Comparison of ENCODE assay signal across 8 cellular contexts in the genomic region with DNA sequence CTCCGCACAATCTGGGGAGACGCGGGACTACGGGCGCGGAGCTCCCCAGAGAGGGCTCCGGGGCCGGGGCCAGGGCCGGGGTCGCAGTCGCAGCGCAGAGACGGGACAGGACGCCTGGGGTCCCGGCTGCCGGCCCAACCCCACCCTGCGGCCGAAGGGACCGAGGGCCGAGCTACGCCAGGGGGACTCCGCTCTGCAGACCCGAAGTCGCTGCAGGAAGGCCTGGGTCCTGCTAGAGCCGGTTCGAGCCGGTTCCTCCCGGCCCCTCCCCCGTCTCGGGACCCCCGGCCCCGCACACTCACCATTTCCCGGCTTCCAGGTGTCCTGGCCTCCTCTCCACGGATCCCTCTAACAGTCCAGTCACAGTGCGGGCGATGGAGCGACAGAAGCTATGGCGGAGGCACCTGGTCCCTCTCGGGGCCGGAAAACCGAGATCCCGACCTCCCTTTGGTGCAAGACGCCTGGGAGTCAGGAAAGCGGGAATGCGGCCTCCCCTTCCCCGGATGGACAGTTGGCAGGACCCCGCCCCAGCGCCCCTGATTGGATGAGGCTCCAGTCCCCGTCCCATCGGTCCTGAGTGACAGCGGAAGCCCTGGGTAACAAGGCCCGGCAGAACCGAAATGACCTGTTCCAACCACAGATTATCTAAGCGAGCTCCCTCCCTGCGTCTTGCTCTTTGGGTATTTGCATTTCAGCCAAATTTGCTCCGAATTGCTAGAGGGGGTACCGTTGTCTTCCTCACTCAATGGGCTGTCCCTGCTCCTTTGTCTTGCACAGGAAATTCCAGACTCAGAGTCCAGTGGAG. TPM values are rescaled to one million over a fixed set of nuclear protein-coding genes. Genes with fewer than 3 reads are reported as not detected.
DNase-seq lines count a peak whose midpoint lies in the region; TF ChIP-seq lines count a peak whose summit lies in the region.

A gene (minus strand): TSS at position 481 of the 805 bp plus-strand sequence. CDS start 176 bp downstream, at position 305.

- H4K20me1 ChIP-seq in mammary epithelial cell (ENCODE audit: insufficient read depth, low read length) = no peaks in the 10 kb centered on the region

- TF ChIP-seq CTCF in mammary epithelial cell (conservative IDR thresholded peaks at IDR 0.05 in 1 of 2, IDR thresholded peaks at IDR 0.05 in 1 of 2; ENCODE audit: extremely low read depth in 1 of 2, insufficient read depth in 1 of 2, low read depth in 1 of 2, low read length in 2 of 2) = no peak

- dilution Hi-C loops in mammary epithelial cell (cut with HindIII; ENCODE audit: low sequenced_read_pairs) = no loop called here

- CTCF ChIA-PET in CD4-positive, alpha-beta memory T cell (lab: Charles Lee; ENCODE audit: partially characterized antibody) = interaction anchor here (0.8 to 1.1 kb wide), 3 partner anchors 15 to 274 kb away, joined by 3 to 6 read pairs (median 4); no protein-coding TSS in a partner anchor
- CTCF ChIA-PET in mammary epithelial cell (lab: Charles Lee; ENCODE audit: low non-redundant PET) = no interaction called here

- no peaks in the 10 kb centered on the region for H3K9me3 ChIP-seq in CD4-positive, alpha-beta memory T cell (ENCODE audit: control insufficient read depth in 1 of 2, low read length in 2 of 2)
- H3K9me3 ChIP-seq in mammary epithelial cell (replicated peaks; ENCODE audit: insufficient read depth, low read length) = peaks cover 6% of the 10 kb centered on the region
- H3K9me3 ChIP-seq in iPS-18a (ENCODE audit: control insufficient read depth, low read depth, low read length) = no peaks in the 10 kb centered on the region

- H2AFZ ChIP-seq in mammary epithelial cell (ENCODE audit: low read depth, low read length) = peak within 1 kb of the TSS; percentile 92

- H3K9ac ChIP-seq in mammary epithelial cell (ENCODE audit: insufficient read depth, low read length) (no peak within 1 kb of the TSS), iPS-18a (ENCODE audit: low read length) (peak within 1 kb of the TSS; percentile 96)

- no peaks in the 10 kb centered on the region for H3K36me3 ChIP-seq in CD4-positive, alpha-beta memory T cell (ENCODE audit: insufficient read depth, low read length)
- H3K36me3 ChIP-seq in mammary epithelial cell (ENCODE audit: insufficient read depth, low read length) (no peaks in the 10 kb centered on the region), iPS-18a (ENCODE audit: control insufficient read depth, low read depth, low read length) (peaks cover 9% of the 10 kb centered on the region)

- peaks cover 15% of the 10 kb centered on the region for H3K79me2 ChIP-seq in mammary epithelial cell (ENCODE audit: insufficient read depth, low read length)

- intact Hi-C loops in CD4-positive, alpha-beta memory T cell (cut with micrococcal nuclease) = no loop called here
- intact Hi-C loops in mammary epithelial cell (cut with micrococcal nuclease) = no loop called here

- WGBS in mammary epithelial cell (ENCODE audit: low coverage, missing lambda C conversion rate) = 0% methylated on average over 9 of the region's 57 CpGs

- BruUV-seq in mammary epithelial cell (replicated peaks; lab: Mats Ljungman, UMichigan) = TSS peak; percentile 61

- peaks cover 0 to 3% of the 10 kb centered on the region in 2 donors for H3K36me3 Mint-ChIP-seq in CD4-positive, alpha-beta memory T cell

- no peaks in the 10 kb centered on the region for H3K9me3 Mint-ChIP-seq in CD4-positive, alpha-beta memory T cell

- peaks cover 4 to 23% (median 9%) of the 10 kb centered on the region in 4 donors for H3K4me1 Mint-ChIP-seq in CD4-positive, alpha-beta memory T cell

- H3K27ac ChIP-seq in CD4-positive, alpha-beta memory T cell (ENCODE audit: low read depth, low read length) = peak within 1 kb of the TSS; percentile 56
- H3K27ac ChIP-seq in mammary epithelial cell (ENCODE audit: insufficient read depth, low read depth, low read length) = no peak within 1 kb of the TSS
- H3K27ac ChIP-seq in iPS-18a (ENCODE audit: low read length) = peak within 1 kb of the TSS; percentile 93

- H3K4me3 ChIP-seq in CD4-positive, alpha-beta memory T cell (ENCODE audit: low read length in 2 of 2) = peak within 1 kb of the TSS; percentile 44 to 61
- H3K4me3 ChIP-seq in mammary epithelial cell (replicated peaks in 1 of 3; ENCODE audit: insufficient read depth in 1 of 3, low read depth in 2 of 3, low read length in 3 of 3) (peak within 1 kb of the TSS; percentile 64 to 84 (median 71)), iPS-18a (ENCODE audit: low read length) (peak within 1 kb of the TSS; percentile 94)

- POLR2A ChIA-PET in CD4-positive, alpha-beta memory T cell (lab: Charles Lee; ENCODE audit: partially characterized antibody) = interaction anchor here (0.9 to 1.1 kb wide), 4 partner anchors 11 to 177 kb away, joined by 3 to 7 read pairs (median 3); a partner anchor contains a TSS

- H3K27ac Mint-ChIP-seq in CD4-positive, alpha-beta memory T cell = peak within 1 kb of the TSS in 6 of 7 donors; percentile 22 to 90 (median 62)

- DNase-seq in CD4-positive, alpha-beta memory T cell = peak in 2 of 5 donors; percentile 6 to 11
- DNase-seq in GM19240 (ENCODE audit: insufficient read length, low spot score) (peak; percentile 53), KG1 (lab: John Stamatoyannopoulos, UW) (peak; percentile 43), SHP77 (lab: John Stamatoyannopoulos, UW) (peak; percentile 90 to 94), mammary epithelial cell (peak; percentile 82), renal cortical epithelial cell (ENCODE audit: low read depth) (peak; percentile 74), NK-92 (lab: John Stamatoyannopoulos, UW; ENCODE audit: unreplicated experiment) (no peak)

- H3K4me2 ChIP-seq in mammary epithelial cell (ENCODE audit: insufficient read depth, low read depth, low read length) = peak within 1 kb of the TSS; percentile 83

- H3K27me3 Mint-ChIP-seq in CD4-positive, alpha-beta memory T cell = peaks cover 3 to 7% of the 10 kb centered on the region in 2 donors

- peak within 1 kb of the TSS; percentile 83 to 89 (median 85) for H3K4me3 Mint-ChIP-seq in CD4-positive, alpha-beta memory T cell

- H3K27me3 ChIP-seq in CD4-positive, alpha-beta memory T cell (ENCODE audit: insufficient read depth, low read length) = no peaks in the 10 kb centered on the region
- H3K27me3 ChIP-seq in mammary epithelial cell (ENCODE audit: insufficient read depth, low read length) = no peaks in the 10 kb centered on the region
- H3K27me3 ChIP-seq in iPS-18a (ENCODE audit: control insufficient read depth, insufficient read depth, low read length) = no peaks in the 10 kb centered on the region

- H3K4me1 ChIP-seq in CD4-positive, alpha-beta memory T cell (ENCODE audit: insufficient read depth, low read length) = peaks cover 12% of the 10 kb centered on the region
- H3K4me1 ChIP-seq in mammary epithelial cell (ENCODE audit: insufficient read depth, low read length) = no peaks in the 10 kb centered on the region
- H3K4me1 ChIP-seq in iPS-18a (ENCODE audit: control insufficient read depth, low read depth, low read length) = peaks cover 7% of the 10 kb centered on the region

- in situ Hi-C loops in mammary epithelial cell (cut with MboI; ENCODE audit: low sequenced_read_pairs in 2 of 2) = no loop called here

RNA-seq across cellular contexts. Expression of the gene that starts here (rescaled TPM):
- 1 to 10 TPM; 2.1 to 2.6 TPM for total RNA-seq in CD4-positive, alpha-beta memory T cell
- under 1 TPM in 1 of 2 donors, not detected in 1; 0.52 TPM for polyA plus RNA-seq in CD4-positive, alpha-beta memory T cell
- 10 to 100 TPM in 1 of 2 donors, 1 to 10 TPM in 1; 5.7 to 11.7 TPM for total RNA-seq in mammary epithelial cell
- 1.2 TPM for polyA plus RNA-seq in mammary epithelial cell
- 20.1 TPM for polyA minus RNA-seq in mammary epithelial cell
- total RNA-seq in renal cortical epithelial cell = 7.8 and 17.4 TPM in 2 replicates
